Comparison of ENCODE assay signal across 11 cellular contexts in genomic region chr6:157715766-157716171, GRCh38.
DNase-seq lines count a peak whose midpoint lies in the region; ATAC-seq lines count a peak whose summit lies in the region.
"Had no signal": no experiment of that assay in that cellular context is flagged by ENCODE, and none has a peak within 500 bp of the region (broad histone marks: within the 10 kb centered on the region; RNA-seq: fewer than 3 reads in every experiment).

No MANE protein-coding gene starts in this region.

- no peak overlapping the region for H3K27ac Mint-ChIP-seq in activated naive CD8-positive, alpha-beta T cell treated with anti-CD3 and anti-CD28 coated beads, Interleukin-2, amount 50 U/mL, for 24 hours

- peaks cover 32% of the 10 kb centered on the region for H3K27me3 ChIP-seq in skeletal muscle satellite cell (ENCODE audit: control insufficient read depth, insufficient read depth, low read length)
- H3K27me3 ChIP-seq: neutrophil had no signal

- no peak overlapping the region for H3K4me3 Mint-ChIP-seq in activated naive CD8-positive, alpha-beta T cell treated with anti-CD3 and anti-CD28 coated beads, Interleukin-2, amount 50 U/mL, for 24 hours

- ATAC-seq in activated naive CD8-positive, alpha-beta T cell treated with anti-CD3 and anti-CD28 coated beads, Interleukin-2, amount 50 U/mL, for 24 hours = no peak
- ATAC-seq in HG03280 (IDR thresholded peaks at IDR 0.05; ENCODE audit: unreplicated experiment) (no peak), GM19324 (IDR thresholded peaks at IDR 0.05; ENCODE audit: low FRiP score, unreplicated experiment) (no peak)
- ATAC-seq: stimulated activated naive CD8-positive, alpha-beta T cell treated with anti-CD3 and anti-CD28 coated beads, Interleukin-15, Interleukin-2, amounts not matched to agents 100 U/mL and 50 U/mL, for 24 hours had no signal

- no peaks in the 10 kb centered on the region for H3K36me3 ChIP-seq in skeletal muscle satellite cell (ENCODE audit: insufficient read depth, low read length)
- H3K36me3 ChIP-seq: neutrophil had no signal

- peak overlapping the region; percentile 70 for H3K9ac ChIP-seq in skeletal muscle satellite cell (ENCODE audit: low read depth, low read length)

- no peaks in the 10 kb centered on the region for H3K9me3 Mint-ChIP-seq in activated naive CD8-positive, alpha-beta T cell treated with anti-CD3 and anti-CD28 coated beads, Interleukin-2, amount 50 U/mL, for 24 hours

- H3K4me1 Mint-ChIP-seq in activated naive CD8-positive, alpha-beta T cell treated with anti-CD3 and anti-CD28 coated beads, Interleukin-2, amount 50 U/mL, for 24 hours = peaks cover 5% of the 10 kb centered on the region

- DNase-seq in GM04504 (ENCODE audit: low read depth) = peak; percentile 98
- DNase-seq in brain pericyte (ENCODE audit: low read depth, low spot score) = peak; percentile 55
- DNase-seq in iris pigment epithelial cell (ENCODE audit: low read depth) = peak; percentile 96
- DNase-seq in activated CD4-positive, alpha-beta T cell treated with anti-CD3 and anti-CD28 coated beads, Interleukin-2, amount 50 U/mL, for 48 hours = no peak
- DNase-seq in activated naive CD8-positive, alpha-beta T cell treated with anti-CD3 and anti-CD28 coated beads, Interleukin-2, amount 50 U/mL, for 24 hours = no peak
- DNase-seq: COR-L47; stimulated activated naive CD8-positive, alpha-beta T cell treated with anti-CD3 and anti-CD28 coated beads, Interleukin-15, Interleukin-2, amounts not matched to agents 100 U/mL and 50 U/mL, for 24 hours had no signal

- H3K36me3 Mint-ChIP-seq in activated naive CD8-positive, alpha-beta T cell treated with anti-CD3 and anti-CD28 coated beads, Interleukin-2, amount 50 U/mL, for 24 hours (ENCODE audit: low read depth) = no peaks in the 10 kb centered on the region

- H3K4me2 ChIP-seq in skeletal muscle satellite cell (ENCODE audit: low read length) = peak overlapping the region; percentile 57

- no peaks in the 10 kb centered on the region for H3K9me3 ChIP-seq in skeletal muscle satellite cell (replicated peaks; ENCODE audit: low read length)
- H3K9me3 ChIP-seq: neutrophil had no signal

- peaks cover 1% of the 10 kb centered on the region for H3K27me3 Mint-ChIP-seq in activated naive CD8-positive, alpha-beta T cell treated with anti-CD3 and anti-CD28 coated beads, Interleukin-2, amount 50 U/mL, for 24 hours

- H3K4me3 ChIP-seq in skeletal muscle satellite cell (ENCODE audit: low read length) = no peak overlapping the region

- H3K4me1 ChIP-seq in skeletal muscle satellite cell (ENCODE audit: control insufficient read depth, insufficient read depth, low read length) = peaks cover 33% of the 10 kb centered on the region

Comparison
In these comparisons a context has a peak if more than half of its experiments do, and no peak if none do; other contexts are left out.
1. DNase-seq: peak in GM04504 (single experiment), brain pericyte (single experiment) and iris pigment epithelial cell (single experiment); none in activated CD4-positive, alpha-beta T cell treated with anti-CD3 and anti-CD28 coated beads, Interleukin-2, amount 50 U/mL, for 48 hours (0 of 2) and activated naive CD8-positive, alpha-beta T cell treated with anti-CD3 and anti-CD28 coated beads, Interleukin-2, amount 50 U/mL, for 24 hours (single experiment).